24 cellular contexts compared by ENCODE assay signal in genomic region chr12:109983432-109984142, GRCh38. TPM values are rescaled to one million over a fixed set of nuclear protein-coding genes. Genes with fewer than 3 reads are reported as not detected.
A peak's percentile ranks its signal among the peaks of the same experiment; 100 is the strongest.
DNase-seq lines count a peak whose midpoint lies in the region; ATAC-seq and TF ChIP-seq lines count a peak whose summit lies in the region.
"Had no signal": no experiment of that assay in that cellular context is flagged by ENCODE, and none has a peak within 500 bp of the region (broad histone marks: within the 10 kb centered on the region; RNA-seq: fewer than 3 reads in every experiment).

No MANE protein-coding gene starts in this region.

- H3K27me3 ChIP-seq in stomach: no peaks in the 10 kb centered on the region
- H3K27me3 ChIP-seq: ovary had no signal

- peaks cover 2 to 3% of the 10 kb centered on the region in 2 donors for H3K9me3 Mint-ChIP-seq in activated T-cell treated with anti-CD3 and anti-CD28 coated beads, Interleukin-2, amount 50 U/mL, for 72 hours
- no peaks in the 10 kb centered on the region for H3K9me3 Mint-ChIP-seq in activated T-helper 17 cell treated with anti-CD3 and anti-CD28 coated beads, Interleukin-2, amount 50 U/mL, for 72 hours
- H3K9me3 Mint-ChIP-seq: CD8-positive, alpha-beta memory T cell had no signal

- 34 to 71% (median 58%) methylated on average over 8 of the region's 8 CpGs for WGBS in stomach, 5 donors

- H3K36me3 Mint-ChIP-seq in activated T-cell treated with anti-CD3 and anti-CD28 coated beads, Interleukin-2, amount 50 U/mL, for 72 hours (ENCODE audit: insufficient read depth in 2 of 2): peaks cover 27 to 55% of the 10 kb centered on the region in 2 donors
- peaks cover 95% of the 10 kb centered on the region for H3K36me3 Mint-ChIP-seq in activated T-helper 17 cell treated with anti-CD3 and anti-CD28 coated beads, Interleukin-2, amount 50 U/mL, for 72 hours (ENCODE audit: low read depth)

- H3K4me1 Mint-ChIP-seq in activated T-cell treated with anti-CD3 and anti-CD28 coated beads, Interleukin-2, amount 50 U/mL, for 72 hours (ENCODE audit: low read depth): peaks cover 79% of the 10 kb centered on the region
- H3K4me1 Mint-ChIP-seq in activated T-helper 17 cell treated with anti-CD3 and anti-CD28 coated beads, Interleukin-2, amount 50 U/mL, for 72 hours: peaks cover 45% of the 10 kb centered on the region
- H3K4me1 Mint-ChIP-seq: brain, nephron had no signal

- no peak for TF ChIP-seq POLR2A in stomach (IDR thresholded peaks at IDR 0.05)

- H3K27ac Mint-ChIP-seq in activated T-cell treated with anti-CD3 and anti-CD28 coated beads, Interleukin-2, amount 50 U/mL, for 72 hours: peak overlapping the region; percentile 57
- H3K27ac Mint-ChIP-seq in activated T-helper 17 cell treated with anti-CD3 and anti-CD28 coated beads, Interleukin-2, amount 50 U/mL, for 72 hours: peak overlapping the region; percentile 54
- H3K27ac Mint-ChIP-seq: brain, nephron had no signal

- TF ChIP-seq CTCF in stomach (IDR thresholded peaks at IDR 0.05): no peak

- no peaks in the 10 kb centered on the region for H3K9me3 ChIP-seq in stomach
- H3K9me3 ChIP-seq: ovary, thoracic aorta had no signal

- intact Hi-C loops in left ventricle myocardium superior (cut with micrococcal nuclease) (no loop called here), stomach (cut with DNase I; ENCODE audit: low total_unique reads) (no loop called here)

- H3K4me3 ChIP-seq in stomach: no peak overlapping the region
- H3K4me3 ChIP-seq: ovary, SK-N-MC, thoracic aorta had no signal

- H3K36me3 ChIP-seq in stomach: peaks cover 58 to 100% (median 100%) of the 10 kb centered on the region in 4 donors
- H3K36me3 ChIP-seq: ovary had no signal

- no peak for TF ChIP-seq EP300 in stomach (IDR thresholded peaks at IDR 0.05)

- peak overlapping the region in 2 of 5 donors; percentile 51 to 70 for H3K27ac ChIP-seq in stomach
- H3K27ac ChIP-seq: HL-60, ovary, SK-N-MC, thoracic aorta had no signal

- DNase-seq in activated T-cell treated with anti-CD3 and anti-CD28 coated beads, Interleukin-2, amount 50 U/mL, for 72 hours: peak in 1 of 2 donors; percentile 28
- no peak for DNase-seq in activated T-cell treated with anti-CD3 and anti-CD28 coated beads, Interleukin-2, amount 50 U/mL, for 48 hours
- no peak for DNase-seq in left ventricle myocardium superior
- peak; percentile 33 for DNase-seq in stomach
- DNase-seq in OCI-M2 (lab: John Stamatoyannopoulos, UW; ENCODE audit: unreplicated experiment): no peak
- DNase-seq: activated CD4-positive, alpha-beta T cell treated with anti-CD3 and anti-CD28 coated beads for 4 hours; activated effector memory CD4-positive, alpha-beta T cell treated with Interleukin-2 at 50 U/mL for 16 hours; CD8-positive, alpha-beta memory T cell; DMS 273 treated with DMSO at 0.1 percent for 48 hours; islet precursor cell; NCI-H146; NCI-H2107; NCI-H748 treated with DMSO at 0.1 percent for 48 hours; ovary; stimulated activated CD4-positive, alpha-beta T cell treated with anti-CD3 and anti-CD28 coated beads, Interleukin-2, amount 100 ng/mL, for 48 hours had no signal

- no peaks in the 10 kb centered on the region for H3K27me3 Mint-ChIP-seq in activated T-cell treated with anti-CD3 and anti-CD28 coated beads, Interleukin-2, amount 50 U/mL, for 72 hours (ENCODE audit: low read depth)
- no peaks in the 10 kb centered on the region for H3K27me3 Mint-ChIP-seq in activated T-helper 17 cell treated with anti-CD3 and anti-CD28 coated beads, Interleukin-2, amount 50 U/mL, for 72 hours
- H3K27me3 Mint-ChIP-seq: brain; CD8-positive, alpha-beta memory T cell had no signal

- peak; percentile 34 to 43 for ATAC-seq in activated T-cell treated with anti-CD3 and anti-CD28 coated beads, Interleukin-2, amount 50 U/mL, for 72 hours (replicated peaks in 1 of 2)
- ATAC-seq in activated T-helper 17 cell treated with anti-CD3 and anti-CD28 coated beads, Interleukin-2, amount 50 U/mL, for 72 hours (replicated peaks): no peak
- ATAC-seq in left ventricle myocardium superior (peak; percentile 92), HG03342 (IDR thresholded peaks at IDR 0.05; ENCODE audit: unreplicated experiment) (no peak), GM21528 (IDR thresholded peaks at IDR 0.05; ENCODE audit: low FRiP score, unreplicated experiment) (no peak)
- ATAC-seq: HCT116 had no signal

- peak overlapping the region in 1 of 2 donors; percentile 39 for H3K4me3 Mint-ChIP-seq in activated T-cell treated with anti-CD3 and anti-CD28 coated beads, Interleukin-2, amount 50 U/mL, for 72 hours
- H3K4me3 Mint-ChIP-seq in activated T-helper 17 cell treated with anti-CD3 and anti-CD28 coated beads, Interleukin-2, amount 50 U/mL, for 72 hours: no peak overlapping the region
- H3K4me3 Mint-ChIP-seq: brain, nephron had no signal

- peaks cover 0 to 34% (median 13%) of the 10 kb centered on the region in 4 donors for H3K4me1 ChIP-seq in stomach

RNA-seq across cellular contexts. Expression of gene GIT2, which starts 12.6 kb away (rescaled TPM):
- 10 to 100 TPM; 70.0 to 74.9 TPM for total RNA-seq in activated T-cell treated with anti-CD3 and anti-CD28 coated beads, Interleukin-2, amount 50 U/mL, for 72 hours
- total RNA-seq in activated T-helper 17 cell treated with anti-CD3 and anti-CD28 coated beads, Interleukin-2, amount 50 U/mL, for 72 hours: 10 to 100 TPM; 70.8 to 75.2 TPM
- total RNA-seq in left ventricle myocardium superior (41.4 TPM), stomach (10 to 100 TPM; 25.8 to 98.6 (median 61.0) TPM)
- polyA plus RNA-seq in stomach: 10 to 100 TPM in 1 of 3 donors, 1 to 10 TPM in 2; 6.4 to 10.6 (median 7.2) TPM

RNA-seq across cellular contexts. Expression of gene ANKRD13A, which starts 15.6 kb away (rescaled TPM):
- 10 to 100 TPM; 67.8 to 72.8 TPM for total RNA-seq in activated T-cell treated with anti-CD3 and anti-CD28 coated beads, Interleukin-2, amount 50 U/mL, for 72 hours
- 10 to 100 TPM; 61.4 to 68.5 TPM for total RNA-seq in activated T-helper 17 cell treated with anti-CD3 and anti-CD28 coated beads, Interleukin-2, amount 50 U/mL, for 72 hours
- 24.4 TPM for total RNA-seq in left ventricle myocardium superior
- 100 to 1,000 TPM in 1 of 5 donors, 10 to 100 TPM in 4; 17.7 to 150 (median 56.6) TPM for total RNA-seq in stomach
- 10 to 100 TPM; 13.0 to 15.6 (median 13.6) TPM for polyA plus RNA-seq in stomach

Comparison
In these comparisons a context has a peak if more than half of its experiments do, and no peak if none do; other contexts are left out.
1. ATAC-seq: peak in activated T-cell treated with anti-CD3 and anti-CD28 coated beads, Interleukin-2, amount 50 U/mL, for 72 hours (2 of 2) and left ventricle myocardium superior (single experiment); none in activated T-helper 17 cell treated with anti-CD3 and anti-CD28 coated beads, Interleukin-2, amount 50 U/mL, for 72 hours (single experiment), HG03342 (single experiment) and GM21528 (single experiment).